21 cellular contexts compared by ENCODE assay signal in the genomic region with DNA sequence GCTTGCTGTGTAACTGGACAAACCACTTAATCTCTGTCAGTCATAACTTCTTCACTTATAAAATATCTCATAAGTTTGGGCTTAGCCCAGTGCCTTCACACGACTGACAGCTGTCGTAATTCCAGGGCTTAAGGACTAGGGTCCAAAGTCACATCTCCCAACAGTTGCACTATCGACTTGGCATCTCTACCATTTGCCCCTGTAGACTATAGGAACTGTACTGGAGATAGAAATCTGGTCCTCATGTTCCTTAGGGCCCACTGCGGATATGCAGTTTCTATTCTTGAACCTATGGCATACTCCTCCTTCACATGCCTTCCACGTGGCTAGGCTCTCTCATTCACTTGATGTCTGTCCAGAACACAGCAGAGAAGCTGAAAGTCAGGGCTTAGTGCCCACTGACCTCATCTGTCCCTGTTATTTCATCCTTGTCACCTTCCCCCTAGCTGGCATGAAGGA. TPM values are rescaled to one million over a fixed set of nuclear protein-coding genes. Genes with fewer than 3 reads are reported as not detected.
DNase-seq lines count a peak whose midpoint lies in the region; ATAC-seq and TF ChIP-seq lines count a peak whose summit lies in the region.
"Had no signal": no experiment of that assay in that cellular context is flagged by ENCODE, and none has a peak within 500 bp of the region (broad histone marks: within the 10 kb centered on the region; RNA-seq: fewer than 3 reads in every experiment).

No MANE protein-coding gene starts in this region.

- no peaks in the 10 kb centered on the region for H3K9me3 Mint-ChIP-seq in Caco-2 (ENCODE audit: unreplicated experiment)
- H3K9me3 Mint-ChIP-seq: CD8-positive, alpha-beta T cell had no signal

- no peak overlapping the region for H3K27ac ChIP-seq in PC-9
- H3K27ac ChIP-seq in psoas muscle, result peak overlapping the region; percentile 80
- H3K27ac ChIP-seq in caudate nucleus (ENCODE audit: low read depth, low read length), result no peak overlapping the region
- H3K27ac ChIP-seq in breast epithelium, result no peak overlapping the region
- H3K27ac ChIP-seq: GM23248, Peyer's patch had no signal

- intact Hi-C loops in Caco-2 (cut with micrococcal nuclease; ENCODE audit: unreplicated experiment), result no loop called here
- intact Hi-C loops in PC-9 (cut with micrococcal nuclease; ENCODE audit: unreplicated experiment), result no loop called here
- intact Hi-C loops in left ventricle myocardium superior (cut with micrococcal nuclease), result no loop called here
- intact Hi-C loops in psoas muscle (cut with DNase I), result no loop called here
- intact Hi-C loops in breast epithelium (cut with DNase I; ENCODE audit: low total_unique reads), result no loop called here

- BruUV-seq in Caco-2 (replicated peaks; lab: Mats Ljungman, UMichigan) (TSS peak; percentile 14), PC-9 (replicated peaks; lab: Mats Ljungman, UMichigan) (TSS peak; percentile 19)

- H3K27me3 Mint-ChIP-seq in Caco-2 (ENCODE audit: insufficient read depth, unreplicated experiment), result peaks cover 8% of the 10 kb centered on the region

- H3K79me2 ChIP-seq in PC-9 (ENCODE audit: low read depth), result no peaks in the 10 kb centered on the region

- CTCF ChIA-PET in Caco-2 (lab: Charles Lee) (interaction anchor here (0.6 kb wide), 1 partner anchor 53 kb away, joined by 5 read pairs; no protein-coding TSS in a partner anchor), PC-9 (lab: Charles Lee) (no interaction called here)

- ATAC-seq in left ventricle myocardium superior, result peak; percentile 57
- ATAC-seq in psoas muscle, result peak; percentile 80 to 87 (median 84)
- ATAC-seq: CD8-positive, alpha-beta T cell had no signal

- H3K27me3 ChIP-seq in Caco-2 (replicated peaks; ENCODE audit: control insufficient read depth, insufficient read depth, low read length), result no peaks in the 10 kb centered on the region
- peaks cover 31% of the 10 kb centered on the region for H3K27me3 ChIP-seq in PC-9 (ENCODE audit: insufficient read depth, low read depth)
- no peaks in the 10 kb centered on the region for H3K27me3 ChIP-seq in psoas muscle (ENCODE audit: insufficient read depth in 3 of 3, low read length in 2 of 3)
- no peaks in the 10 kb centered on the region for H3K27me3 ChIP-seq in breast epithelium
- H3K27me3 ChIP-seq: BE2C, Peyer's patch had no signal

- H3K4me1 Mint-ChIP-seq in Caco-2 (ENCODE audit: low read depth, unreplicated experiment), result peaks cover 9% of the 10 kb centered on the region

- no peak for TF ChIP-seq POLR2A in breast epithelium (IDR thresholded peaks at IDR 0.05)

- H3K27ac Mint-ChIP-seq in Caco-2 (ENCODE audit: unreplicated experiment), result no peak overlapping the region
- H3K27ac Mint-ChIP-seq: CD8-positive, alpha-beta T cell had no signal

- H2AFZ ChIP-seq in PC-9, result no peak overlapping the region
- H2AFZ ChIP-seq: GM23248 had no signal

- 18 to 27% (median 21%) methylated on average over 5 of the region's 5 CpGs for WGBS in psoas muscle, 3 donors

- H3K36me3 Mint-ChIP-seq in Caco-2 (ENCODE audit: insufficient read depth, unreplicated experiment), result no peaks in the 10 kb centered on the region

- H3K9me2 ChIP-seq in PC-9 (ENCODE audit: insufficient read depth), result no peaks in the 10 kb centered on the region

- H4K20me1 ChIP-seq in PC-9 (ENCODE audit: insufficient read depth), result no peaks in the 10 kb centered on the region

- no peak overlapping the region for H3K4me3 ChIP-seq in Caco-2 (ENCODE audit: low read depth, low read length)
- no peak overlapping the region for H3K4me3 ChIP-seq in PC-9
- H3K4me3 ChIP-seq in psoas muscle, result no peak overlapping the region
- no peak overlapping the region for H3K4me3 ChIP-seq in breast epithelium
- H3K4me3 ChIP-seq: GM23248, Peyer's patch had no signal

- DNase-seq in Caco-2 (peak in 1 of 2 experiments; percentile 28), PC-9 (no peak), left ventricle myocardium superior (no peak), psoas muscle (peak; percentile 25 to 64), caudate nucleus (lab: John Stamatoyannopoulos, UW) (no peak), breast epithelium (ENCODE audit: low spot score in 2 of 2) (no peak), EL (no peak)
- DNase-seq in stimulated activated CD4-positive, alpha-beta T cell treated with anti-CD3 and anti-CD28 coated beads, Interleukin-4, amount 100 ng/mL, for 24 hours, result no peak
- DNase-seq: BE2C; CD8-positive, alpha-beta T cell; GM23248; KG1; NCI-H1092 treated with DMSO at 0.1 percent for 48 hours; NCI-H1930; NCI-H2171; NCI-H446 treated with DMSO at 0.1 percent for 48 hours; NCI-H748 treated with DMSO at 0.1 percent for 48 hours; Peyer's patch; SHP77 treated with DMSO at 0.1 percent for 48 hours had no signal

- no peaks in the 10 kb centered on the region for H3K36me3 ChIP-seq in Caco-2 (ENCODE audit: control insufficient read depth, insufficient read depth, low read length)
- H3K36me3 ChIP-seq in PC-9 (ENCODE audit: low read depth), result 0 out of 2 replicates have a peak, but pooled peaks cover 6% of the 10 kb centered on the region
- H3K36me3 ChIP-seq in psoas muscle (ENCODE audit: insufficient read depth in 1 of 2, low read depth in 1 of 2), result peaks cover 0 to 19% of the 10 kb centered on the region in 2 donors
- H3K36me3 ChIP-seq in breast epithelium, result no peaks in the 10 kb centered on the region

- H3K9me3 ChIP-seq in Caco-2 (no peaks in the 10 kb centered on the region), PC-9 (ENCODE audit: insufficient read depth, low read depth) (no peaks in the 10 kb centered on the region), psoas muscle (no peaks in the 10 kb centered on the region), breast epithelium (no peaks in the 10 kb centered on the region)
- H3K9me3 ChIP-seq: BE2C, Peyer's patch had no signal

- POLR2A ChIA-PET in Caco-2 (lab: Charles Lee), result no interaction called here
- POLR2A ChIA-PET in PC-9 (lab: Charles Lee; ENCODE audit: unreplicated experiment), result no interaction called here

- H3K4me2 ChIP-seq in PC-9, result no peak overlapping the region

- H3K4me3 Mint-ChIP-seq in Caco-2 (ENCODE audit: unreplicated experiment), result no peak overlapping the region
- H3K4me3 Mint-ChIP-seq: CD8-positive, alpha-beta T cell had no signal

- H3K4me1 ChIP-seq in Caco-2 (peaks cover 13% of the 10 kb centered on the region), PC-9 (replicated peaks; ENCODE audit: insufficient read depth) (no peaks in the 10 kb centered on the region), psoas muscle (peaks cover 12% of the 10 kb centered on the region), breast epithelium (no peaks in the 10 kb centered on the region)
- H3K4me1 ChIP-seq: BE2C had no signal

- H3F3A ChIP-seq in PC-9 (ENCODE audit: insufficient read depth, low read depth), result peaks cover 10% of the 10 kb centered on the region; the same call in 1 of the 2 replicates

- no peak for TF ChIP-seq CTCF in Caco-2 (IDR thresholded peaks at IDR 0.05; ENCODE audit: insufficient read depth in 1 of 2, low read depth in 1 of 2, low read length in 1 of 2, severe bottlenecking in 1 of 2, unreplicated experiment in 1 of 2)
- no peak for TF ChIP-seq CTCF in PC-9 (conservative IDR thresholded peaks at IDR 0.05)
- TF ChIP-seq CTCF in psoas muscle (IDR thresholded peaks at IDR 0.05), result no peak
- TF ChIP-seq CTCF in breast epithelium (IDR thresholded peaks at IDR 0.05), result no peak

RNA-seq across cellular contexts. Expression of a gene that starts 2.7 kb away (rescaled TPM):
- total RNA-seq in Caco-2 (2022), result 0.18 and 0.23 TPM in 2 replicates
- not detected in 2 replicates for total RNA-seq in PC-9 (2021)
- 2.0 TPM for total RNA-seq in left ventricle myocardium superior
- 1 to 10 TPM; 1.4 to 4.5 (median 3.7) TPM for total RNA-seq in psoas muscle
- polyA plus RNA-seq in psoas muscle, result 1 to 10 TPM; 1.9 to 4.1 (median 3.9) TPM
- total RNA-seq in breast epithelium, result under 1 TPM in 2 of 3 donors, not detected in 1; 0.29 to 0.80 TPM
- total RNA-seq: GM23248, MCF 10A had no signal
- polyA plus RNA-seq: GM23248 had no signal

RNA-seq across cellular contexts. Expression of a gene that starts 7.4 kb away (rescaled TPM):
- total RNA-seq in Caco-2 (2022) (4.4 and 5.0 TPM in 2 replicates), PC-9 (2021) (0.37 TPM in 1 of 2 replicates, not detected in the other), left ventricle myocardium superior (0.87 TPM), psoas muscle (10 to 100 TPM in 1 of 4 donors, 1 to 10 TPM in 3; 4.1 to 15.8 (median 6.1) TPM), breast epithelium (10 to 100 TPM in 1 of 3 donors, 1 to 10 TPM in 2; 3.2 to 16.4 (median 3.4) TPM)
- 1 to 10 TPM; 2.8 to 7.9 (median 6.6) TPM for polyA plus RNA-seq in psoas muscle
- total RNA-seq: CD8-positive, alpha-beta T cell had no signal

RNA-seq across cellular contexts. Expression of a gene that starts 8.2 kb away (rescaled TPM):
- 62.5 and 65.3 TPM in 2 replicates for total RNA-seq in Caco-2 (2022)
- total RNA-seq in PC-9 (2021), result 35.7 and 36.2 TPM in 2 replicates
- 51.1 TPM for total RNA-seq in left ventricle myocardium superior
- total RNA-seq in psoas muscle, result 100 to 1,000 TPM in 2 of 4 donors, 10 to 100 TPM in 2; 57.4 to 206 (median 111) TPM
- 100 to 1,000 TPM in 2 of 3 donors, 10 to 100 TPM in 1; 96.1 to 138 (median 125) TPM for polyA plus RNA-seq in psoas muscle
- 100 to 1,000 TPM in 1 of 3 donors, 10 to 100 TPM in 2; 51.5 to 113 (median 69.4) TPM for total RNA-seq in breast epithelium

RNA-seq across cellular contexts. Expression of a gene that starts 12.9 kb away (rescaled TPM):
- total RNA-seq in Caco-2 (2022) (not detected in 2 replicates), PC-9 (2021) (not detected in 2 replicates), left ventricle myocardium superior (not detected), psoas muscle (not detected), breast epithelium (not detected)
- not detected for polyA plus RNA-seq in psoas muscle
- total RNA-seq: CD8-positive, alpha-beta T cell; Daoy; GM23248; MCF 10A; Peyer's patch had no signal
- polyA plus RNA-seq: GM23248 had no signal

RNA-seq across cellular contexts. Expression of a gene that starts 22.5 kb away (rescaled TPM):
- total RNA-seq in Caco-2 (2022), result not detected in 2 replicates
- total RNA-seq in PC-9 (2021), result not detected in 2 replicates
- 0.10 TPM for total RNA-seq in left ventricle myocardium superior
- total RNA-seq in psoas muscle, result under 1 TPM in 2 of 4 donors, not detected in 2; 0.20 to 0.63 TPM
- under 1 TPM in 2 of 3 donors, not detected in 1; 0.05 to 0.06 TPM for polyA plus RNA-seq in psoas muscle
- total RNA-seq in breast epithelium, result not detected
- total RNA-seq: CD8-positive, alpha-beta T cell; Daoy; GM23248; MCF 10A; Peyer's patch had no signal
- polyA plus RNA-seq: GM23248 had no signal

Comparison
In these comparisons a context has a peak if more than half of its experiments do, and no peak if none do; other contexts are left out.
1. DNase-seq: peak in psoas muscle (2 of 2); none in PC-9 (0 of 2), left ventricle myocardium superior (single experiment), stimulated activated CD4-positive, alpha-beta T cell treated with anti-CD3 and anti-CD28 coated beads, Interleukin-4, amount 100 ng/mL, for 24 hours (single experiment), caudate nucleus (0 of 61), breast epithelium (0 of 2) and EL (single experiment).